In genomic region chr2:98311090-98311489, GRCh38 we compare ENCODE assay signal across 29 cellular contexts. TPM values are rescaled to one million over a fixed set of nuclear protein-coding genes. Genes with fewer than 3 reads are reported as not detected.
DNase-seq lines count a peak whose midpoint lies in the region; ATAC-seq, FAIRE-seq and TF ChIP-seq lines count a peak whose summit lies in the region.
"Had no signal": no experiment of that assay in that cellular context is flagged by ENCODE, and none has a peak within 500 bp of the region (broad histone marks: within the 10 kb centered on the region; RNA-seq: fewer than 3 reads in every experiment).

No MANE protein-coding gene starts in this region.

- TF ChIP-seq RAD21 in HepG2 (CRISPR knock-in tag; IDR thresholded peaks at IDR 0.05), result no peak
- TF ChIP-seq RAD21 in K562 (CRISPR knock-in tag; conservative IDR thresholded peaks at IDR 0.05 in 1 of 2, IDR thresholded peaks at IDR 0.05 in 1 of 2), result no peak

- no peaks in the 10 kb centered on the region for H3K9me1 ChIP-seq in K562 (ENCODE audit: control insufficient read depth, insufficient read depth, low read length)

- H3K79me2 ChIP-seq in HepG2 (ENCODE audit: insufficient read depth, low read length), result no peaks in the 10 kb centered on the region
- H3K79me2 ChIP-seq in K562 (ENCODE audit: control insufficient read depth, insufficient read depth, low read length), result no peaks in the 10 kb centered on the region

- H2AFZ ChIP-seq in HepG2 (ENCODE audit: low read length) (no peak overlapping the region), K562 (ENCODE audit: low read depth, low read length) (no peak overlapping the region)

- H3K9ac ChIP-seq in HepG2 (ENCODE audit: insufficient read depth, low read depth, low read length) (no peak overlapping the region), K562 (ENCODE audit: insufficient read depth in 1 of 2, low read depth in 2 of 2, low read length in 2 of 2) (no peak overlapping the region)
- H3K9ac ChIP-seq: BLaER1 had no signal

- H3K4me2 ChIP-seq in HepG2 (ENCODE audit: low read depth, low read length), result no peak overlapping the region
- no peak overlapping the region for H3K4me2 ChIP-seq in K562 (ENCODE audit: insufficient read depth, low read length)
- H3K4me2 ChIP-seq: BLaER1 had no signal

- TF ChIP-seq EP300 in HepG2 (IDR thresholded peaks at IDR 0.05; ENCODE audit: low read depth in 2 of 2, low read length in 2 of 2) (no peak), HepG2 (CRISPR knock-in tag; IDR thresholded peaks at IDR 0.05; ENCODE audit: borderline replicate concordance) (no peak), K562 (IDR thresholded peaks at IDR 0.05; ENCODE audit: low read length) (no peak)

- POLR2A ChIA-PET in HepG2 (lab: Yijun Ruan, JAX), result no interaction called here
- POLR2A ChIA-PET in K562 (lab: Yijun Ruan, JAX), result interaction anchor here (1.2 kb wide), 1 partner anchor 13 kb away, joined by 4 read pairs; no protein-coding TSS in a partner anchor

- H3K27me3 ChIP-seq in HepG2 (ENCODE audit: control insufficient read depth in 1 of 2, insufficient read depth in 2 of 2, low read length in 2 of 2) (peaks cover 1 to 41% of the 10 kb centered on the region in 2 experiments), right lobe of liver (no peaks in the 10 kb centered on the region), K562 (ENCODE audit: control insufficient read depth in 2 of 2, insufficient read depth in 2 of 2, low read length in 2 of 2) (peaks cover 16 to 43% of the 10 kb centered on the region in 2 experiments; a peak in 4 of 5 replicates)
- H3K27me3 ChIP-seq: BE2C, BLaER1 had no signal

- intact Hi-C loops in HepG2 (cut with micrococcal nuclease; ENCODE audit: unreplicated experiment) (no loop called here), right lobe of liver (cut with DNase I) (no loop called here), K562 (cut with micrococcal nuclease) (loop anchor here (5.0 kb wide), 1 partner anchor 76 kb away; no protein-coding TSS in a partner anchor)

- WGBS in HepG2 (ENCODE audit: low lambda C conversion rate), result 28% methylated on average over 3 of the region's 3 CpGs
- WGBS in right lobe of liver (ENCODE audit: insufficient coverage, low coverage, low lambda C conversion rate, missing lambda C conversion rate), result 61% methylated on average over 3 of the region's 3 CpGs
- WGBS in K562 (ENCODE audit: insufficient coverage, low coverage, missing lambda C conversion rate), result 2% methylated on average over 3 of the region's 3 CpGs

- TF ChIP-seq CTCF in HepG2 (CRISPR knock-in tag; IDR thresholded peaks at IDR 0.05), result no peak
- no peak for TF ChIP-seq CTCF in right lobe of liver (IDR thresholded peaks at IDR 0.05)
- TF ChIP-seq CTCF in K562 (IDR thresholded peaks at IDR 0.05 in 2 of 3, conservative IDR thresholded peaks at IDR 0.05 in 1 of 3; ENCODE audit: insufficient read depth in 2 of 3, low read depth in 1 of 3, low read length in 3 of 3), result no peak

- in situ Hi-C loops in HepG2 (cut with HindIII; ENCODE audit: extremely low pct_ligation_motif_present, low pct_unique_long_range_greater_than_20kb), result no loop called here
- in situ Hi-C loops in K562 (cut with MboI), result no loop called here

- H3K4me3 ChIP-seq in HepG2 (replicated peaks in 1 of 3; ENCODE audit: insufficient read depth in 1 of 3, low read depth in 2 of 3, low read length in 3 of 3) (no peak overlapping the region), right lobe of liver (no peak overlapping the region), K562 (no peak overlapping the region)
- H3K4me3 ChIP-seq: BLaER1, GM12878 had no signal

- no peaks in the 10 kb centered on the region for H4K20me1 ChIP-seq in HepG2 (ENCODE audit: insufficient read depth, low read length)
- H4K20me1 ChIP-seq in K562 (replicated peaks; ENCODE audit: control insufficient read depth, insufficient read depth, low read length), result no peaks in the 10 kb centered on the region
- H4K20me1 ChIP-seq: BLaER1 had no signal

- DNase-seq in HepG2 (ENCODE audit: low spot score) (no peak), right lobe of liver (no peak), K562 (ENCODE audit: extremely low read depth in 1 of 4, low spot score in 3 of 4) (no peak), D341Med (ENCODE audit: low spot score) (no peak), DMS153 (lab: John Stamatoyannopoulos, UW) (no peak)
- DNase-seq: ACHN; BE2C; C1 segment of cervical spinal cord; CD4-positive, alpha-beta memory T cell; CD4-positive, CD25-positive, alpha-beta regulatory T cell; CD8-positive, alpha-beta memory T cell; COR-L47; DMS53; DMS79; DND-41; EL; GDM1 had no signal

- H3K9me3 ChIP-seq in HepG2 (ENCODE audit: low read length) (no peaks in the 10 kb centered on the region), right lobe of liver (no peaks in the 10 kb centered on the region), K562 (replicated peaks; ENCODE audit: control insufficient read depth, insufficient read depth, low read depth, low read length) (no peaks in the 10 kb centered on the region)
- H3K9me3 ChIP-seq: BE2C, BLaER1 had no signal

- FAIRE-seq in HepG2 (lab: Jason Lieb, UNC), result no peak
- no peak for FAIRE-seq in K562 (lab: Jason Lieb, UNC)
- FAIRE-seq: D721Med, GM12878, GM12892, GM18507 had no signal

- TF ChIP-seq POLR2A in HepG2 (IDR thresholded peaks at IDR 0.05; ENCODE audit: insufficient read depth in 1 of 2, low read depth in 2 of 2, low read length in 2 of 2) (no peak), right lobe of liver (IDR thresholded peaks at IDR 0.05) (no peak), K562 (conservative IDR thresholded peaks at IDR 0.05) (no peak)

- ATAC-seq in HepG2 (no peak), right lobe of liver (no peak), K562 (no peak)
- ATAC-seq: GM12878 had no signal

- BruUV-seq in HepG2 (replicated peaks; lab: Mats Ljungman, UMichigan) (no TSS peak), K562 (replicated peaks; lab: Mats Ljungman, UMichigan) (no TSS peak)

- H3K4me1 ChIP-seq in HepG2 (ENCODE audit: insufficient read depth, low read length), result no peaks in the 10 kb centered on the region
- no peaks in the 10 kb centered on the region for H3K4me1 ChIP-seq in right lobe of liver
- peaks cover 0 to 5% of the 10 kb centered on the region in 2 experiments; a peak in 1 of 5 replicates for H3K4me1 ChIP-seq in K562 (replicated peaks in 1 of 2; ENCODE audit: control insufficient read depth in 2 of 2, insufficient read depth in 2 of 2, low read length in 2 of 2)
- H3K4me1 ChIP-seq: BE2C, BLaER1 had no signal

- CTCF ChIA-PET in HepG2 (lab: Yijun Ruan, JAX; ENCODE audit: low intra/inter-chr PET ratio, low total read pairs), result no interaction called here
- CTCF ChIA-PET in K562 (lab: Yijun Ruan, JAX; ENCODE audit: low intra/inter-chr PET ratio), result interaction anchor here (0.7 kb wide), 1 partner anchor 207 kb away, joined by 3 read pairs; no protein-coding TSS in a partner anchor

- H3K36me3 ChIP-seq in HepG2 (replicated peaks in 1 of 2; ENCODE audit: control insufficient read depth in 1 of 2, insufficient read depth in 2 of 2, low read length in 2 of 2) (no peaks in the 10 kb centered on the region), right lobe of liver (no peaks in the 10 kb centered on the region), K562 (ENCODE audit: control insufficient read depth, insufficient read depth, low read length) (no peaks in the 10 kb centered on the region)
- H3K36me3 ChIP-seq: BE2C, BLaER1 had no signal

- H3K27ac ChIP-seq in HepG2 (ENCODE audit: extremely low read length, insufficient read depth, low read length) (no peak overlapping the region), right lobe of liver (no peak overlapping the region), K562 (ENCODE audit: extremely low read depth, low read depth, low read length) (no peak overlapping the region)
- H3K27ac ChIP-seq: 22Rv1, BLaER1 had no signal

RNA-seq across cellular contexts. Expression of gene CNGA3, which starts 35.2 kb away (rescaled TPM):
- total RNA-seq in HepG2 (2016; rRNA removed; fragmentation: Illumina TruSeq; extraction: Trizol) (not detected in 2 replicates), right lobe of liver (not detected), K562 (2014; rRNA removed) (not detected in 2 replicates), K562 (2014; rRNA removed; fragmentation: Illumina TruSeq; extraction: Trizol) (not detected in 2 replicates), K562 (2015; rRNA removed; fragmentation: Illumina TruSeq; extraction: Trizol) (not detected in 2 replicates), K562 (2021) (not detected in 2 replicates)
- total RNA-seq in HepG2 (2016; cell fraction: cytosol; rRNA removed; fragmentation: Illumina TruSeq; extraction: Trizol; ENCODE audit: low read depth), result not detected in 2 replicates
- not detected in 2 replicates for total RNA-seq in HepG2 (2016; cell fraction: insoluble cytoplasmic fraction; rRNA removed; fragmentation: Illumina TruSeq; extraction: Trizol)
- total RNA-seq in HepG2 (2016; cell fraction: membrane; rRNA removed; fragmentation: Illumina TruSeq; extraction: Trizol), result not detected in 2 replicates
- total RNA-seq in HepG2 (2016; cell fraction: nucleus; rRNA removed; fragmentation: Illumina TruSeq; extraction: Trizol), result not detected in 2 replicates
- polyA plus RNA-seq in HepG2 (2011; rRNA removed) (not detected in 2 replicates), K562 (2011; rRNA removed) (not detected in 2 replicates), K562 (2014; fragmentation: Illumina TruSeq; extraction: Trizol) (not detected in 2 replicates), K562 (2014; fragmentation: Nextera tagmentation; extraction: Ambion mirVana) (not detected), K562 (2014; rRNA removed) (not detected in 2 replicates)
- not detected in 2 replicates for polyA plus RNA-seq in HepG2 (2011; cell fraction: cytosol; rRNA removed)
- polyA plus RNA-seq in HepG2 (2011; cell fraction: nucleus; rRNA removed), result not detected in 2 replicates
- not detected in 2 replicates for polyA plus RNA-seq in HepG2 (2012)
- not detected in 2 replicates for polyA plus RNA-seq in HepG2 (2016; cell fraction: cytosol; fragmentation: Illumina TruSeq; extraction: Trizol; ENCODE audit: low read depth)
- not detected in 2 replicates for polyA plus RNA-seq in HepG2 (2016; cell fraction: insoluble cytoplasmic fraction; fragmentation: Illumina TruSeq; extraction: Trizol; ENCODE audit: low read depth)
- polyA plus RNA-seq in HepG2 (2016; cell fraction: membrane; fragmentation: Illumina TruSeq; extraction: Trizol; ENCODE audit: low read depth), result not detected in 2 replicates
- polyA plus RNA-seq in HepG2 (2016; cell fraction: nucleus; fragmentation: Illumina TruSeq; extraction: Trizol; ENCODE audit: insufficient read depth, low read depth), result not detected in 2 replicates
- polyA minus RNA-seq in HepG2 (2011; rRNA and poly(A)+ RNA removed; ENCODE audit: low replicate concordance), result not detected in 2 replicates
- polyA minus RNA-seq in HepG2 (2011; cell fraction: cytosol; rRNA and poly(A)+ RNA removed), result not detected in 2 replicates
- not detected in 2 replicates for polyA minus RNA-seq in HepG2 (2011; cell fraction: nucleus; rRNA and poly(A)+ RNA removed)
- not detected in 2 replicates for total RNA-seq in K562 (2011; cell fraction: chromatin; rRNA removed; ENCODE audit: low replicate concordance)
- not detected in 2 replicates for total RNA-seq in K562 (2011; cell fraction: nucleolus; rRNA removed)
- not detected in 2 replicates for total RNA-seq in K562 (2011; cell fraction: nucleoplasm; rRNA removed)
- not detected in 2 replicates for polyA plus RNA-seq in K562 (2011; cell fraction: cytosol; rRNA removed)
- polyA plus RNA-seq in K562 (2011; cell fraction: nucleus; rRNA removed), result not detected in 2 replicates
- polyA plus RNA-seq in K562 (2012), result 0.03 TPM in 1 of 2 replicates, not detected in the other
- not detected in 2 replicates for polyA minus RNA-seq in K562 (2011; rRNA and poly(A)+ RNA removed)
- polyA minus RNA-seq in K562 (2011; cell fraction: cytosol; rRNA and poly(A)+ RNA removed), result not detected in 2 replicates
- not detected in 2 replicates for polyA minus RNA-seq in K562 (2011; cell fraction: nucleus; rRNA and poly(A)+ RNA removed)
- total RNA-seq: A172; A673; CD4-positive, alpha-beta memory T cell; CD4-positive, CD25-positive, alpha-beta regulatory T cell; CD8-positive, alpha-beta memory T cell; Daoy; G401; GM12878 had no signal
- polyA plus RNA-seq: AG04450; CD14-positive monocyte; CD4-positive, alpha-beta memory T cell; CD4-positive, CD25-positive, alpha-beta regulatory T cell; CD8-positive, alpha-beta memory T cell; GM12878 had no signal

Comparison
In these comparisons a context has a peak if more than half of its experiments do, and no peak if none do; other contexts are left out.
1. Of the 241 proteins assayed by ChIP-seq in both HepG2 and K562: peak only in HepG2: none; only in K562: MAFG; in both: MAFF and MAFK; in neither: 238.